Comparison of ENCODE assay signal across 28 cellular contexts in the genomic region with DNA sequence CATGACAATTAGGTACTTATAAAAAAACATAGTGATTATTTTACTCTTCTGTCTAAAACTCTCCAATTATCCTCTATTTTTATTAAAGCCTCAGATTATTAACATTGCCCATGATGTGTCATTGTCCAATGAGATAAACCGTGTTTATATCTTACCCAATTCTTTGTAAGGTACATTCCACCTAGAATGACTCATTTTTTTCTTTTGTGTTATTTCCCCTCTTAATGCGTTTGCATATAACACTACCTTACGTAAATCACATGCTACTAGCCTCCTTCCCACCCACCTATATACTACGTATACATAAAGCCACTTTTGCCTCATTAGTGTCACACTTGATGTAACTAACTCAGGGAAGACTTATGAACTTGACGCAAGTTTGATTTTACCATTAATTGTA.
A peak's percentile ranks its signal among the peaks of the same experiment; 100 is the strongest.
DNase-seq lines count a peak whose midpoint lies in the region; ATAC-seq, FAIRE-seq and TF ChIP-seq lines count a peak whose summit lies in the region.
"Had no signal": no experiment of that assay in that cellular context is flagged by ENCODE, and none has a peak within 500 bp of the region (broad histone marks: within the 10 kb centered on the region; RNA-seq: fewer than 3 reads in every experiment).

No MANE protein-coding gene starts in this region.

- ATAC-seq in left colon: no peak
- no peak for ATAC-seq in HG03280 (IDR thresholded peaks at IDR 0.05; ENCODE audit: unreplicated experiment)
- no peak for ATAC-seq in GM21367 (IDR thresholded peaks at IDR 0.05; ENCODE audit: unreplicated experiment)
- ATAC-seq in GM21515 (IDR thresholded peaks at IDR 0.05; ENCODE audit: unreplicated experiment): no peak
- ATAC-seq: GM12878 had no signal

- H3K27me3 ChIP-seq in bronchial epithelial cell (ENCODE audit: control insufficient read depth, insufficient read depth, low read length): no peaks in the 10 kb centered on the region
- H3K27me3 ChIP-seq: BE2C, BLaER1 had no signal

- peak; percentile 31 for FAIRE-seq in HTR-8/SVneo (lab: Jason Lieb, UNC)
- no peak for FAIRE-seq in bronchial epithelial cell (lab: Jason Lieb, UNC)
- FAIRE-seq: A204.1, GM12878, GM12892, GM18507 had no signal

- POLR2A ChIA-PET in RWPE1 (lab: Yijun Ruan, JAX; ENCODE audit: low non-redundant PET): no interaction called here

- CTCF ChIA-PET in RWPE1 (lab: Yijun Ruan, JAX): no interaction called here

- DNase-seq in HTR-8/SVneo (ENCODE audit: insufficient read length, low spot score): no peak
- peak; percentile 12 for DNase-seq in NCI-H226
- peak; percentile 20 for DNase-seq in RWPE1 (ENCODE audit: low spot score)
- peak; percentile 69 for DNase-seq in bronchial epithelial cell (ENCODE audit: low read depth)
- no peak for DNase-seq in left colon
- DNase-seq: 8988T; ACHN; BE2C; C1 segment of cervical spinal cord; CD4-positive, alpha-beta memory T cell; CD4-positive, CD25-positive, alpha-beta regulatory T cell; CD8-positive, alpha-beta memory T cell; COR-L47; DMS 273 treated with DMSO at 0.1 percent for 48 hours; DMS153; DMS53; DMS79; DND-41; EL; GDM1 had no signal

- no peak for TF ChIP-seq CTCF in RWPE1 (conservative IDR thresholded peaks at IDR 0.05; ENCODE audit: low read depth)
- TF ChIP-seq CTCF in bronchial epithelial cell (IDR thresholded peaks at IDR 0.05; ENCODE audit: insufficient read depth, low read length, severe bottlenecking): no peak

- no peak overlapping the region for H3K27ac ChIP-seq in RWPE1
- H3K27ac ChIP-seq: BLaER1 had no signal

- H3K36me3 ChIP-seq in bronchial epithelial cell (ENCODE audit: control insufficient read depth, insufficient read depth, low read length): no peaks in the 10 kb centered on the region
- H3K36me3 ChIP-seq: BE2C, BLaER1 had no signal

- intact Hi-C loops in left colon (cut with DNase I, micrococcal nuclease): no loop called here

- H3K4me3 ChIP-seq in bronchial epithelial cell (ENCODE audit: low read depth, low read length): no peak overlapping the region
- H3K4me3 ChIP-seq: BLaER1, GM12878 had no signal

Comparison
In these comparisons a context has a peak if more than half of its experiments do, and no peak if none do; other contexts are left out.
1. DNase-seq: peak in NCI-H226 (single experiment), RWPE1 (single experiment) and bronchial epithelial cell (single experiment); none in HTR-8/SVneo (single experiment) and left colon (0 of 2).